ENCODE assay signal across 18 cellular contexts in genomic region chr3:23270423-23270822, GRCh38.
"Had no signal": no experiment of that assay in that cellular context is flagged by ENCODE, and none has a peak within 500 bp of the region (broad histone marks: within the 10 kb centered on the region; RNA-seq: fewer than 3 reads in every experiment).

No MANE protein-coding gene starts in this region.

- ATAC-seq: activated CD4-positive, CD25-positive, alpha-beta regulatory T cell treated with anti-CD3 and anti-CD28 coated beads, Interleukin-2, amount 50 U/mL, for 24 hours; left lobe of liver; mucosa of descending colon; naive thymus-derived CD4-positive, alpha-beta T cell; sciatic nerve had no signal

- H3K4me3 Mint-ChIP-seq: activated naive CD8-positive, alpha-beta T cell treated with anti-CD3 and anti-CD28 coated beads, Interleukin-2, amount 10 ng/mL, durations not matched to agents 7 days and 5 days; central memory CD8-positive, alpha-beta T cell had no signal

- H3K4me3 ChIP-seq: esophagus squamous epithelium, mucosa of descending colon, ovary, transverse colon had no signal

- H3K27ac Mint-ChIP-seq: activated naive CD8-positive, alpha-beta T cell treated with anti-CD3 and anti-CD28 coated beads, Interleukin-2, amount 10 ng/mL, durations not matched to agents 7 days and 5 days had no signal

- H3K4me1 ChIP-seq: esophagus squamous epithelium, transverse colon had no signal

- H3K27me3 ChIP-seq: brain microvascular endothelial cell, esophagus squamous epithelium, ovary, transverse colon had no signal

- DNase-seq: activated CD4-positive, alpha-beta T cell treated with anti-CD3 and anti-CD28 coated beads, Interleukin-2, amount 50 U/mL, for 1 hour; activated naive CD4-positive, alpha-beta T cell; activated naive CD8-positive, alpha-beta T cell treated with anti-CD3 and anti-CD28 coated beads, Interleukin-2, amount 10 ng/mL, durations not matched to agents 7 days and 5 days; brain microvascular endothelial cell; effector CD8-positive, alpha-beta T cell; esophagus squamous epithelium; hippocampal formation; mammary epithelial cell; mucosa of descending colon; naive thymus-derived CD4-positive, alpha-beta T cell; ovary; stimulated activated CD4-positive, alpha-beta T cell treated with anti-CD3 and anti-CD28 coated beads, Interleukin-1b, Interleukin-23, amount 100 ng/mL, for 48 hours; T-helper 9 cell; transverse colon had no signal

- H3K9me3 Mint-ChIP-seq: activated naive CD8-positive, alpha-beta T cell treated with anti-CD3 and anti-CD28 coated beads, Interleukin-2, amount 10 ng/mL, durations not matched to agents 7 days and 5 days had no signal

- H3K4me1 Mint-ChIP-seq: central memory CD8-positive, alpha-beta T cell had no signal

- H3K27me3 Mint-ChIP-seq: activated naive CD8-positive, alpha-beta T cell treated with anti-CD3 and anti-CD28 coated beads, Interleukin-2, amount 10 ng/mL, durations not matched to agents 7 days and 5 days; central memory CD8-positive, alpha-beta T cell; naive thymus-derived CD4-positive, alpha-beta T cell had no signal

- H3K9me3 ChIP-seq: esophagus squamous epithelium, ovary, transverse colon had no signal

- H3K27ac ChIP-seq: brain microvascular endothelial cell, esophagus squamous epithelium, ovary, transverse colon had no signal

- H3K36me3 ChIP-seq: brain microvascular endothelial cell, esophagus squamous epithelium, ovary, transverse colon had no signal
